1 cellular context compared by ENCODE assay signal in genomic region chr19:2922987-2923386, GRCh38.
TF ChIP-seq lines count a peak whose summit lies in the region.

No MANE protein-coding gene starts in this region.

TF ChIP-seq in HepG2, 621 proteins besides CTCF, POLR2A, EP300 and RAD21:
- TF ChIP-seq ZNF784 (CRISPR knock-in tag; IDR thresholded peaks at IDR 0.05; ENCODE audit: borderline replicate concordance): no peak
- no peak for TF ChIP-seq ZNF121 (CRISPR knock-in tag; IDR thresholded peaks at IDR 0.05)
- no peak for TF ChIP-seq TCF12 (IDR thresholded peaks at IDR 0.05)
- no peak for TF ChIP-seq TCF12 (CRISPR knock-in tag; IDR thresholded peaks at IDR 0.05)
- TF ChIP-seq NBN (conservative IDR thresholded peaks at IDR 0.05): no peak
- TF ChIP-seq CEBPB (IDR thresholded peaks at IDR 0.05; ENCODE audit: borderline replicate concordance, low read depth, low read length): peak; percentile 79
- no peak for TF ChIP-seq HNF4A (CRISPR knock-in tag; IDR thresholded peaks at IDR 0.05)
- TF ChIP-seq FOSL2 (CRISPR knock-in tag; IDR thresholded peaks at IDR 0.05): no peak
- TF ChIP-seq ZNF317 (CRISPR knock-in tag; IDR thresholded peaks at IDR 0.05): peak; percentile 92
- TF ChIP-seq MAFF (IDR thresholded peaks at IDR 0.05; ENCODE audit: low read depth, low read length): 0 out of 2 replicates have a peak, but pooled peaks have one; percentile 23
- 0 out of 2 replicates have a peak, but pooled peaks have one; percentile 28 for TF ChIP-seq RFX3 (CRISPR knock-in tag; IDR thresholded peaks at IDR 0.05)
- TF ChIP-seq IKZF1 (IDR thresholded peaks at IDR 0.05): no peak
- TF ChIP-seq ZNF318 (CRISPR knock-in tag; IDR thresholded peaks at IDR 0.05): no peak
- no peak for TF ChIP-seq ZNF468 (CRISPR knock-in tag; IDR thresholded peaks at IDR 0.05)
- TF ChIP-seq ZNF501 (CRISPR knock-in tag; IDR thresholded peaks at IDR 0.05): peak; percentile 31; the same call in 1 of the 2 replicates
- TF ChIP-seq ZNF709 (CRISPR knock-in tag; IDR thresholded peaks at IDR 0.05): no peak
- TF ChIP-seq CENPX (CRISPR knock-in tag; IDR thresholded peaks at IDR 0.05): no peak
- no peak for TF ChIP-seq TEAD3 (CRISPR knock-in tag; optimal IDR thresholded peaks at IDR 0.05; ENCODE audit: borderline replicate concordance)
- no peak for TF ChIP-seq GABPA (IDR thresholded peaks at IDR 0.05; ENCODE audit: low read depth, low read length)
- peak; percentile 23; the same call in 1 of the 2 replicates for TF ChIP-seq GABPA (CRISPR knock-in tag; IDR thresholded peaks at IDR 0.05; ENCODE audit: low read depth)
- no peak for TF ChIP-seq ZBTB42 (CRISPR knock-in tag; IDR thresholded peaks at IDR 0.05)
- TF ChIP-seq TBX2 (CRISPR knock-in tag; IDR thresholded peaks at IDR 0.05; ENCODE audit: borderline replicate concordance): no peak
- no peak for TF ChIP-seq RBFOX2 (IDR thresholded peaks at IDR 0.05; ENCODE audit: low read depth, low read length)
- TF ChIP-seq DZIP1 (CRISPR knock-in tag; IDR thresholded peaks at IDR 0.05): no peak
- TF ChIP-seq ARNT2 (CRISPR knock-in tag; IDR thresholded peaks at IDR 0.05; ENCODE audit: low read depth): no peak
- TF ChIP-seq RFX1 (IDR thresholded peaks at IDR 0.05): peak; percentile 31; the same call in 1 of the 2 replicates
